ENCODE assay signal across 8 cellular contexts in the genomic region with DNA sequence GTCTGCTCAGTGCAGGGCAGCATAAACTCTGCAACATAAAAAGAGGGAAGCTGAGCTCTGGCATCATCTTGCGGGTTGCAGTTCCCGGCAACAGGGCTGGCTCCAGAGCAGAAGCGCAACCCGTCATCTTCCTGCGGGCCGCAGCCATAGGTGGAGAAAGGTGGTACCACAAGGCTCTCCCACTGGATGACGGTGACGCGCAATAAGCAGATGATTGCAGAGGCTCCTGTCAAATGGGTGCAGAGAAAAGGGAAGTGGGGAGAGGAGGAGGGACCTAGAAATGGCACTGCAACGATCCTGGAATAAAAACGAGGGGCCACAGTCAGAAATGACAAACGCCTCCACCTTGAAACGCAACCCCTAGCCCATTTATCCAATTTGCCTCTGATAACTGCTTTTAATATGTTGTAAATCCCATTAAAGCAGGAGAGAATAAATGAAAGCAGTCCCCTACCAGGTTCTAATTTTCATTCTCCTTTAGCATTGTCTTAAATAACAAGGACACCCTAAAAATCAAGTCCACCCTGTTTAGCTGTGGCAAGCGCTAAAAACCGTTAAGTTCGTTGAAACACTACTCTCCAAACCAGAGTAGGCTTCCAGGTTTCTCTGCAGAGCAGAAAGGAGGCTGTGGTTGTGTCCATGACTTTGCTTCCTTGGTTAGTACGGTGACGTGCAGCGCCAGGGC. TPM values are rescaled to one million over a fixed set of nuclear protein-coding genes. Genes with fewer than 3 reads are reported as not detected.
DNase-seq lines count a peak whose midpoint lies in the region; ATAC-seq and TF ChIP-seq lines count a peak whose summit lies in the region.

No MANE protein-coding gene starts in this region.

- H3K4me2 ChIP-seq in SU-DHL-6 (ENCODE audit: low read depth, low read length, poor library complexity, severe bottlenecking), result peak overlapping the region; percentile 98

- H3K4me3 ChIP-seq in SU-DHL-6 (ENCODE audit: insufficient read depth, low read length, poor library complexity, severe bottlenecking) (no peak overlapping the region), endodermal cell (ENCODE audit: low read length) (no peak overlapping the region), upper lobe of right lung (peak overlapping the region; percentile 61)

- peak overlapping the region; percentile 61 for H3K9ac ChIP-seq in SU-DHL-6 (ENCODE audit: low read length)
- H3K9ac ChIP-seq in endodermal cell (ENCODE audit: extremely low read depth, low read length, poor library complexity, severe bottlenecking), result no peak overlapping the region

- WGBS in endodermal cell (ENCODE audit: insufficient coverage in 1 of 2, insufficient read length in 1 of 2), 2 experiments, result 76 to 81% methylated on average over 14 to 19 of the region's 19 CpGs

- H3K9me3 ChIP-seq in SU-DHL-6 (ENCODE audit: insufficient read depth, low read length) (no peaks in the 10 kb centered on the region), endodermal cell (ENCODE audit: control insufficient read depth, low read length) (no peaks in the 10 kb centered on the region), upper lobe of right lung (no peaks in the 10 kb centered on the region)

- H3K27ac ChIP-seq in SU-DHL-6 (ENCODE audit: low read depth, low read length), result no peak overlapping the region
- peak overlapping the region; percentile 98 for H3K27ac ChIP-seq in endodermal cell (ENCODE audit: low read depth, low read length)
- peak overlapping the region; percentile 95 for H3K27ac ChIP-seq in upper lobe of right lung

- ATAC-seq in natural killer cell, result peak in 1 of 3 donors; percentile 63
- ATAC-seq in upper lobe of right lung, result peak; percentile 79
- no peak for ATAC-seq in GM18858 (IDR thresholded peaks at IDR 0.05; ENCODE audit: unreplicated experiment)

- H3F3A ChIP-seq in SU-DHL-6 (ENCODE audit: insufficient read depth), result no peaks in the 10 kb centered on the region

- H3K27me3 ChIP-seq in SU-DHL-6 (ENCODE audit: low read length), result no peaks in the 10 kb centered on the region
- peaks cover 48% of the 10 kb centered on the region for H3K27me3 ChIP-seq in endodermal cell (ENCODE audit: control insufficient read depth, insufficient read depth, low read length, poor library complexity, severe bottlenecking)
- H3K27me3 ChIP-seq in upper lobe of right lung, result no peaks in the 10 kb centered on the region

- TF ChIP-seq CTCF in SU-DHL-6 (IDR thresholded peaks at IDR 0.05; ENCODE audit: insufficient read depth, low read length, poor library complexity, severe bottlenecking) (no peak), endodermal cell (conservative IDR thresholded peaks at IDR 0.05) (no peak), natural killer cell (IDR thresholded peaks at IDR 0.05) (no peak), upper lobe of right lung (IDR thresholded peaks at IDR 0.05) (no peak)

- H3K9me3 Mint-ChIP-seq in endodermal cell (no peaks in the 10 kb centered on the region), natural killer cell (no peaks in the 10 kb centered on the region)

- H3K4me3 Mint-ChIP-seq in endodermal cell (peak overlapping the region; percentile 81), natural killer cell (peak overlapping the region; percentile 68)

- H3K36me3 ChIP-seq in SU-DHL-6 (ENCODE audit: low read length) (no peaks in the 10 kb centered on the region), endodermal cell (ENCODE audit: control insufficient read depth, insufficient read depth, low read length) (no peaks in the 10 kb centered on the region), upper lobe of right lung (no peaks in the 10 kb centered on the region)

- intact Hi-C loops in natural killer cell (cut with micrococcal nuclease), result loop anchor here (1.0 to 2.0 kb wide), 4 partner anchors 33 to 145 kb away; a partner anchor contains a TSS
- intact Hi-C loops in upper lobe of right lung (cut with DNase I), result loop anchor here (10.0 kb wide), 1 partner anchor 99 kb away; a partner anchor contains a TSS

- H3K36me3 Mint-ChIP-seq in endodermal cell (ENCODE audit: low read depth) (no peaks in the 10 kb centered on the region), natural killer cell (no peaks in the 10 kb centered on the region)

- H3K4me1 Mint-ChIP-seq in endodermal cell, result peaks cover 20% of the 10 kb centered on the region
- H3K4me1 Mint-ChIP-seq in natural killer cell, result peaks cover 0 to 13% of the 10 kb centered on the region in 2 donors

- H3K27ac Mint-ChIP-seq in endodermal cell, result peak overlapping the region; percentile 35
- peak overlapping the region; percentile 84 to 86 for H3K27ac Mint-ChIP-seq in natural killer cell

- H2AFZ ChIP-seq in SU-DHL-6 (ENCODE audit: low read depth, low read length, severe bottlenecking), result peak overlapping the region; percentile 77

- no peaks in the 10 kb centered on the region for H3K9me2 ChIP-seq in SU-DHL-6 (replicated peaks; ENCODE audit: insufficient read depth, low read length)

- no peaks in the 10 kb centered on the region for H4K20me1 ChIP-seq in SU-DHL-6 (ENCODE audit: low read depth, low read length)

- peaks cover 57% of the 10 kb centered on the region for H3K27me3 Mint-ChIP-seq in endodermal cell (ENCODE audit: insufficient read depth)
- H3K27me3 Mint-ChIP-seq in natural killer cell (ENCODE audit: low read depth in 2 of 2), result no peaks in the 10 kb centered on the region

- H3K4me1 ChIP-seq in endodermal cell (ENCODE audit: control insufficient read depth, insufficient read depth, low read length) (peaks cover 9% of the 10 kb centered on the region), upper lobe of right lung (peaks cover 21% of the 10 kb centered on the region)

- H3K79me2 ChIP-seq in SU-DHL-6 (ENCODE audit: insufficient read depth, low read length), result no peaks in the 10 kb centered on the region

- DNase-seq in DMS79 treated with DMSO at 0.1 percent for 48 hours (lab: John Stamatoyannopoulos, UW) (peak; percentile 98), NCI-H1092 (lab: John Stamatoyannopoulos, UW) (peak; percentile 51), endodermal cell (peak; percentile 68), natural killer cell (peak; percentile 20), upper lobe of right lung (peak; percentile 88), DMS114 treated with DMSO at 0.1 percent for 48 hours (lab: John Stamatoyannopoulos, UW; ENCODE audit: unreplicated experiment) (no peak)

RNA-seq across cellular contexts. Expression of a gene that starts 30.9 kb away (rescaled TPM):
- total RNA-seq in endodermal cell, result 100 to 1,000 TPM; 600 to 684 TPM
- polyA plus RNA-seq in endodermal cell (2013, experiment 1 of 2), result 567 TPM
- 581 TPM for polyA plus RNA-seq in endodermal cell (2013, experiment 2 of 2)
- total RNA-seq in natural killer cell, result 10 to 100 TPM; 19.0 to 39.6 (median 24.9) TPM
- total RNA-seq in upper lobe of right lung, result 113 TPM

RNA-seq across cellular contexts. Expression of a gene that starts 45.1 kb away (rescaled TPM):
- total RNA-seq in endodermal cell (100 to 1,000 TPM; 166 to 298 TPM), natural killer cell (100 to 1,000 TPM; 129 to 403 (median 182) TPM), upper lobe of right lung (90.8 TPM)
- polyA plus RNA-seq in endodermal cell (2013, experiment 1 of 2), result 3,131 TPM
- polyA plus RNA-seq in endodermal cell (2013, experiment 2 of 2), result 3,053 TPM
